In the genomic region with DNA sequence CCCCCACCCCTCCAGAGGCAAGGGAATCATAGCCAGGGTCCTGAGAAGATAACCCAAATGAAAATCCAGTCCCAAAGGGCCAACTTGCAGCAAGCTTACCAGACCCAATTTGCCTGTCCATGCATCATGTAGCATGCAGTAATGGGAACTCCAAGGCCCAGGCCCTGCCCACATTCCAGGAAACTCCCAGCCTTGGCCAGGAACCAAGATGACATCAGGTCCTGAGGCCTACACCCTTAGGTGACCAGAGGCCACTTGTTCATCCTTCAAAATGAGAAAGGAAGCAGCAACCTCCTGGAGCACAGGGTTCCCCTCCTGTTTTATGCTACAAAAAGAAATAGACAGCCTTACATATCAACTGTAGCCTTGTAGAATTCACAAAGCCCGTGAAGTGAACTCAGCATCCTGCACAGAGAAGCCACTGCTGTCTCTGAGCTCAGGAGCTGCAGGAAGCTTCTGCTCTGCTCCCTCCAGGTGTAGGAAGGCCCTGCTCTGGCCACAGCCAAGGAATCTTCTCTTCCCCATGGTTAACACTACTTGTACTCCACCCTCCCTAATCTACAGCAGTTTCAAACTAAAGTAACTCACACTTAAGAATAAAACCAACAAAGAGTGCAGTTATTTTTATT, we compare ENCODE assay signal across 8 cellular contexts. TPM values are rescaled to one million over a fixed set of nuclear protein-coding genes. Genes with fewer than 3 reads are reported as not detected.
DNase-seq lines count a peak whose midpoint lies in the region; ATAC-seq, FAIRE-seq and TF ChIP-seq lines count a peak whose summit lies in the region.

No MANE protein-coding gene starts in this region.

- DNase-seq in EH (ENCODE audit: low read depth) (peak; percentile 87), SHP77 (lab: John Stamatoyannopoulos, UW) (peak; percentile 32 to 57), fibroblast of villous mesenchyme (ENCODE audit: low read depth) (peak; percentile 56), pancreas (peak; percentile 83 to 90 (median 87)), NCI-H1092 (lab: John Stamatoyannopoulos, UW) (no peak)
- no peak for DNase-seq in effector CD8-positive, alpha-beta T cell (lab: John Stamatoyannopoulos, UW)

- no peak overlapping the region for H3K27ac ChIP-seq in pancreas

- ATAC-seq in pancreas (peak; percentile 96 to 98 (median 98)), HG02610 (IDR thresholded peaks at IDR 0.05; ENCODE audit: unreplicated experiment) (no peak), GM18520 (IDR thresholded peaks at IDR 0.05; ENCODE audit: unreplicated experiment) (no peak)

- no peak for TF ChIP-seq CTCF in fibroblast of villous mesenchyme (IDR thresholded peaks at IDR 0.05; ENCODE audit: insufficient read depth, low read depth, low read length)
- no peak for TF ChIP-seq CTCF in pancreas (IDR thresholded peaks at IDR 0.05)

- H3K27me3 ChIP-seq in pancreas = no peaks in the 10 kb centered on the region

- WGBS in pancreas, 2 donors = 74 to 82% methylated on average over 1 of the region's 1 CpG

- H3K4me1 ChIP-seq in pancreas = peaks cover 0 to 20% (median 0%) of the 10 kb centered on the region in 3 donors

- H3K4me3 ChIP-seq in fibroblast of villous mesenchyme (ENCODE audit: low read depth, low read length) (no peak overlapping the region), pancreas (no peak overlapping the region)

- intact Hi-C loops in pancreas (cut with DNase I) = no loop called here

- H3K9me3 ChIP-seq in pancreas = no peaks in the 10 kb centered on the region

- FAIRE-seq in pancreas (lab: Jason Lieb, UNC) = no peak

- H3K36me3 ChIP-seq in pancreas = no peaks in the 10 kb centered on the region

RNA-seq across cellular contexts. Expression of a gene that starts 30.3 kb away (rescaled TPM):
- 23.3 and 39.3 TPM in 2 replicates for total RNA-seq in fibroblast of villous mesenchyme
- 100 to 1,000 TPM in 5 of 6 donors, 10 to 100 TPM in 1; 96.5 to 199 (median 155) TPM for total RNA-seq in pancreas
- polyA plus RNA-seq in pancreas = 10 to 100 TPM; 69.9 to 94.9 TPM

Comparison
In these comparisons a context has a peak if more than half of its experiments do, and no peak if none do; other contexts are left out.
1. DNase-seq: peak in EH (single experiment), SHP77 (2 of 2), fibroblast of villous mesenchyme (single experiment) and pancreas (6 of 6); none in effector CD8-positive, alpha-beta T cell (single experiment) and NCI-H1092 (single experiment).
2. ATAC-seq: peak in pancreas (4 of 4); none in HG02610 (single experiment) and GM18520 (single experiment).